19 cellular contexts compared by ENCODE assay signal in the genomic region with DNA sequence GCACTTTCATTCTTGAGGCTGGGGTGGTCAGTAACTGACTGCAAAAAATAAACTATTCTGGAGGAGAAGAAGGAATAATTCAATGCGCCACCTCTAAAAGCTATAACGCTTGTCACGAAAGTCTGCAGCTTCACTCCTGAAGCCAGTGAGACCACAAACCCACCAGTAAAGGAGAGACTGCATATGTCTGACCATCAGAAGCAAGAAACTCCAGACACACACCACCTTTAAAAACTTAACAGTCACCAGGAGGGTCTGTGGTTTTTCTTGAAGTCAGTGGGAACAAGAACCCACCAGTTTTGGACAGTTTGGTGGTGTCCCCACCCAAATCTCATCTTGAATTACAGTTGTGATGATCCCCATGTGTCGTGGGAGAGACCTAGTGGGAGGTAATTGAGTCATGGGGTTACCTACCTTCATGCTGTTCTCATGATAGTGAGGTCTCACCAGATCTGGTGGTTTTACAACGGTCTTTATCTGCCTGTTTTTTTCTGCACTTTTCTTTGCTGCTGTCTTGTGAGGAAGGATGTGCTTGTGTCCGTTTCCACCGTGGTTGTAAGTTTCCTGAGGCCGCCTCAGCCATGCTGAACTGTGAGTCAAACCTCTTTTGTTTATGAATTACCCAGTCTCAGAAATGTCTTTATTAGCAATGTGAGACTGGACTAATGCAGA. TPM values are rescaled to one million over a fixed set of nuclear protein-coding genes. Genes with fewer than 3 reads are reported as not detected.
DNase-seq lines count a peak whose midpoint lies in the region; ATAC-seq and TF ChIP-seq lines count a peak whose summit lies in the region.
"Had no signal": no experiment of that assay in that cellular context is flagged by ENCODE, and none has a peak within 500 bp of the region (broad histone marks: within the 10 kb centered on the region; RNA-seq: fewer than 3 reads in every experiment).

No MANE protein-coding gene starts in this region.

- peaks cover 12% of the 10 kb centered on the region for H3K4me1 Mint-ChIP-seq in endothelial cell (ENCODE audit: unreplicated experiment)

- H2AFZ ChIP-seq in mesenchymal stem cell (ENCODE audit: low read depth, low read length) (no peak overlapping the region), smooth muscle cell (ENCODE audit: low read depth) (no peak overlapping the region)

- H3K27ac Mint-ChIP-seq in endothelial cell (ENCODE audit: unreplicated experiment): peak overlapping the region; percentile 62
- H3K27ac Mint-ChIP-seq: B cell had no signal

- H4K20me1 ChIP-seq in BLaER1: no peaks in the 10 kb centered on the region
- H4K20me1 ChIP-seq in smooth muscle cell (ENCODE audit: low read depth): no peaks in the 10 kb centered on the region

- H3K27me3 ChIP-seq in BLaER1 (no peaks in the 10 kb centered on the region), mesenchymal stem cell (ENCODE audit: control insufficient read depth in 1 of 2, insufficient read depth in 1 of 2, low read length in 2 of 2) (no peaks in the 10 kb centered on the region), smooth muscle cell (ENCODE audit: low read depth) (no peaks in the 10 kb centered on the region), aorta (ENCODE audit: control insufficient read depth in 1 of 2, insufficient read depth in 2 of 2, low read length in 1 of 2) (no peaks in the 10 kb centered on the region)

- peaks cover 3% of the 10 kb centered on the region for H3K79me1 ChIP-seq in mesenchymal stem cell (replicated peaks; ENCODE audit: low read length, poor library complexity, severe bottlenecking)

- no peaks in the 10 kb centered on the region for H3F3A ChIP-seq in smooth muscle cell (ENCODE audit: low read depth)

- H3K4me3 ChIP-seq in BLaER1: no peak overlapping the region
- no peak overlapping the region for H3K4me3 ChIP-seq in mesenchymal stem cell (ENCODE audit: insufficient read depth in 1 of 2, low read depth in 1 of 2, low read length in 2 of 2)
- H3K4me3 ChIP-seq in smooth muscle cell: no peak overlapping the region
- no peak overlapping the region for H3K4me3 ChIP-seq in aorta (ENCODE audit: low read length in 2 of 2)

- peaks cover 2% of the 10 kb centered on the region for H3K27me3 Mint-ChIP-seq in endothelial cell (ENCODE audit: unreplicated experiment)
- H3K27me3 Mint-ChIP-seq: B cell; CD4-positive, CD25-positive, alpha-beta regulatory T cell; CD8-positive, alpha-beta memory T cell had no signal

- H2BK12ac ChIP-seq in mesenchymal stem cell (ENCODE audit: low read length in 2 of 2): no peak overlapping the region

- H3K4me2 ChIP-seq in BLaER1: peak overlapping the region; percentile 3; the same call in 1 of the 2 replicates
- H3K4me2 ChIP-seq in mesenchymal stem cell (ENCODE audit: low read length, poor library complexity, severe bottlenecking): no peak overlapping the region
- H3K4me2 ChIP-seq in smooth muscle cell: no peak overlapping the region

- peak overlapping the region; percentile 37 for H3K4me3 Mint-ChIP-seq in endothelial cell (ENCODE audit: unreplicated experiment)
- H3K4me3 Mint-ChIP-seq: B cell had no signal

- no peak for TF ChIP-seq CTCF in endothelial cell (IDR thresholded peaks at IDR 0.05; ENCODE audit: unreplicated experiment)
- no peak for TF ChIP-seq CTCF in smooth muscle cell (IDR thresholded peaks at IDR 0.05; ENCODE audit: borderline replicate concordance, insufficient read depth, poor library complexity, severe bottlenecking)

- H3K9me3 Mint-ChIP-seq in endothelial cell (ENCODE audit: unreplicated experiment): peaks cover 4% of the 10 kb centered on the region
- H3K9me3 Mint-ChIP-seq: CD8-positive, alpha-beta memory T cell had no signal

- H3K36me3 Mint-ChIP-seq in endothelial cell (ENCODE audit: low read depth, unreplicated experiment): peaks cover 18% of the 10 kb centered on the region
- H3K36me3 Mint-ChIP-seq: CD4-positive, CD25-positive, alpha-beta regulatory T cell had no signal

- H3K14ac ChIP-seq in mesenchymal stem cell (ENCODE audit: low read length in 2 of 2): no peak overlapping the region

- H3K36me3 ChIP-seq in BLaER1 (peaks cover 8% of the 10 kb centered on the region; the same call in 1 of the 2 replicates), mesenchymal stem cell (ENCODE audit: control insufficient read depth in 1 of 2, insufficient read depth in 2 of 2, low read depth in 1 of 2, low read length in 2 of 2) (no peaks in the 10 kb centered on the region), smooth muscle cell (ENCODE audit: low read depth) (no peaks in the 10 kb centered on the region), aorta (ENCODE audit: control insufficient read depth in 1 of 2, insufficient read depth in 2 of 2, low read length in 1 of 2) (no peaks in the 10 kb centered on the region)

- H2AK5ac ChIP-seq in mesenchymal stem cell (ENCODE audit: low read length, severe bottlenecking): no peak overlapping the region

- no peak overlapping the region for H4K91ac ChIP-seq in mesenchymal stem cell (ENCODE audit: low read length)

- H3K23ac ChIP-seq in mesenchymal stem cell (ENCODE audit: low read length in 2 of 2): no peak overlapping the region

- H3K9me3 ChIP-seq in BLaER1: peaks cover 40% of the 10 kb centered on the region
- H3K9me3 ChIP-seq in mesenchymal stem cell (ENCODE audit: control insufficient read depth, low read length): no peaks in the 10 kb centered on the region
- no peaks in the 10 kb centered on the region for H3K9me3 ChIP-seq in smooth muscle cell (replicated peaks; ENCODE audit: low read depth)
- H3K9me3 ChIP-seq in aorta (ENCODE audit: control insufficient read depth, low read length): no peaks in the 10 kb centered on the region

- intact Hi-C loops in aorta (cut with DNase I): no loop called here

- H2BK5ac ChIP-seq in mesenchymal stem cell (ENCODE audit: low read depth, low read length, poor library complexity, severe bottlenecking): no peak overlapping the region

- no peak overlapping the region for H2BK15ac ChIP-seq in mesenchymal stem cell (ENCODE audit: low read depth, poor library complexity, severe bottlenecking)

- peak; percentile 27 for DNase-seq in GDM1 (lab: John Stamatoyannopoulos, UW)
- no peak for DNase-seq in endothelial cell (ENCODE audit: low spot score)
- DNase-seq in mesenchymal stem cell: peak; percentile 17
- no peak for DNase-seq in smooth muscle cell (lab: John Stamatoyannopoulos, UW; ENCODE audit: unreplicated experiment)
- DNase-seq in HCEC 1CT: no peak
- no peak for DNase-seq in aorta
- DNase-seq: C1 segment of cervical spinal cord; CD4-positive, CD25-positive, alpha-beta regulatory T cell; CD8-positive, alpha-beta memory T cell; COR-L47; DMS 273 treated with DMSO at 0.1 percent for 48 hours; DMS53; GF-D8; GOT3; H7 had no signal

- ATAC-seq in GM19397 (IDR thresholded peaks at IDR 0.05; ENCODE audit: unreplicated experiment): no peak
- no peak for ATAC-seq in aorta (ENCODE audit: low FRiP score)
- ATAC-seq: HepG2 had no signal

- H3K18ac ChIP-seq in mesenchymal stem cell (ENCODE audit: low read depth in 1 of 2, low read length in 2 of 2): no peak overlapping the region

- no peak overlapping the region for H2BK120ac ChIP-seq in mesenchymal stem cell (ENCODE audit: low read depth, low read length)

- H3K27ac ChIP-seq in BLaER1: no peak overlapping the region
- H3K27ac ChIP-seq in mesenchymal stem cell (ENCODE audit: low read length, poor library complexity, severe bottlenecking): no peak overlapping the region
- no peak overlapping the region for H3K27ac ChIP-seq in smooth muscle cell (ENCODE audit: low read depth)
- no peak overlapping the region for H3K27ac ChIP-seq in aorta (ENCODE audit: low read depth in 1 of 2, low read length in 2 of 2)

- no peak overlapping the region for H3K4ac ChIP-seq in mesenchymal stem cell (ENCODE audit: low read depth in 1 of 2, low read length in 2 of 2)

- H3K9ac ChIP-seq in BLaER1: no peak overlapping the region
- H3K9ac ChIP-seq in mesenchymal stem cell (ENCODE audit: low read length): no peak overlapping the region
- no peak overlapping the region for H3K9ac ChIP-seq in smooth muscle cell (ENCODE audit: low read depth)

- WGBS in mesenchymal stem cell: 80% methylated on average over 8 of the region's 8 CpGs
- WGBS in smooth muscle cell (ENCODE audit: low lambda C conversion rate): 86% methylated on average over 8 of the region's 8 CpGs
- WGBS in aorta, 2 donors: 83 to 90% methylated on average over 8 of the region's 8 CpGs

- no peak overlapping the region for H4K8ac ChIP-seq in mesenchymal stem cell (ENCODE audit: low read length)

- no peaks in the 10 kb centered on the region for H3K79me2 ChIP-seq in smooth muscle cell (ENCODE audit: low read depth)

- H3K4me1 ChIP-seq in BLaER1: peaks cover 35% of the 10 kb centered on the region
- no peaks in the 10 kb centered on the region for H3K4me1 ChIP-seq in mesenchymal stem cell (ENCODE audit: control insufficient read depth, insufficient read depth, low read depth, low read length)
- H3K4me1 ChIP-seq in smooth muscle cell (ENCODE audit: low read depth): peaks cover 1% of the 10 kb centered on the region
- H3K4me1 ChIP-seq in aorta (ENCODE audit: control insufficient read depth in 1 of 2, insufficient read depth in 2 of 2, low read length in 2 of 2): no peaks in the 10 kb centered on the region

RNA-seq across cellular contexts. Expression of gene RANBP9, which starts 6.3 kb away (rescaled TPM):
- total RNA-seq in endothelial cell (ENCODE audit: unreplicated experiment) (64.7 TPM), smooth muscle cell (40.9 and 50.3 TPM in 2 replicates), aorta (10 to 100 TPM; 53.2 to 64.5 TPM)
- polyA plus RNA-seq in mesenchymal stem cell (2013, experiment 1 of 2): 26.2 TPM
- polyA plus RNA-seq in mesenchymal stem cell (2013, experiment 2 of 2): 27.2 TPM
- polyA plus RNA-seq in smooth muscle cell (26.9 and 29.5 TPM in 2 replicates), aorta (10 to 100 TPM; 29.2 to 31.0 TPM)

Comparison
In these comparisons a context has a peak if more than half of its experiments do, and no peak if none do; other contexts are left out.
1. DNase-seq: peak in GDM1 (single experiment) and mesenchymal stem cell (single experiment); none in endothelial cell (single experiment), smooth muscle cell (single experiment), HCEC 1CT (single experiment) and aorta (0 of 2).